Comparison of ENCODE assay signal across 22 cellular contexts in genomic region chr3:157336252-157337009, GRCh38.
A peak's percentile ranks its signal among the peaks of the same experiment; 100 is the strongest.
DNase-seq lines count a peak whose midpoint lies in the region; ATAC-seq, FAIRE-seq and TF ChIP-seq lines count a peak whose summit lies in the region.
"Had no signal": no experiment of that assay in that cellular context is flagged by ENCODE, and none has a peak within 500 bp of the region (broad histone marks: within the 10 kb centered on the region; RNA-seq: fewer than 3 reads in every experiment).

No MANE protein-coding gene starts in this region.

- H3K27ac ChIP-seq in PC-9 (no peak overlapping the region), H9 (ENCODE audit: insufficient read length, low read depth, low read length) (no peak overlapping the region), small intestine (ENCODE audit: low read depth in 1 of 2, low read length in 1 of 2) (no peak overlapping the region)
- H3K27ac ChIP-seq: 22Rv1, BLaER1, breast epithelium, coronary artery, heart left ventricle, right lobe of liver, WERI-Rb-1 had no signal

- intact Hi-C loops in PC-9 (cut with micrococcal nuclease; ENCODE audit: unreplicated experiment) = no loop called here

- no peaks in the 10 kb centered on the region for H3K9me3 Mint-ChIP-seq in type B pancreatic cell
- H3K9me3 Mint-ChIP-seq in H9 = peaks cover 16 to 22% of the 10 kb centered on the region in 2 experiments

- H3K14ac ChIP-seq in H9 (ENCODE audit: insufficient read depth, low read length) = no peak overlapping the region

- CTCF ChIA-PET in PC-9 (lab: Charles Lee) = no interaction called here

- H3K9me3 ChIP-seq in PC-9 (ENCODE audit: insufficient read depth, low read depth) (no peaks in the 10 kb centered on the region), H9 (ENCODE audit: control insufficient read depth, low read depth, low read length) (peaks cover 9% of the 10 kb centered on the region), small intestine (ENCODE audit: control insufficient read depth, low read depth) (no peaks in the 10 kb centered on the region)
- H3K9me3 ChIP-seq: BLaER1, right lobe of liver had no signal

- no peak overlapping the region for H4K8ac ChIP-seq in H9 (replicated peaks; ENCODE audit: insufficient read length, low read depth, low read length)

- no peak overlapping the region for H3K23ac ChIP-seq in H9 (ENCODE audit: insufficient read length, low read depth, low read length)

- no peak overlapping the region for H3K4ac ChIP-seq in H9 (ENCODE audit: low read depth, low read length)

- H3K18ac ChIP-seq in H9 (ENCODE audit: insufficient read length, low read depth, low read length) = no peak overlapping the region

- H2BK12ac ChIP-seq in H9 (ENCODE audit: insufficient read length, low read depth, low read length) = no peak overlapping the region

- DNase-seq in DMS53 (lab: John Stamatoyannopoulos, UW) = peak; percentile 31
- no peak for DNase-seq in DMS53 treated with DMSO at 0.1 percent for 48 hours (lab: John Stamatoyannopoulos, UW; ENCODE audit: unreplicated experiment)
- no peak for DNase-seq in PC-9
- peak; percentile 16 for DNase-seq in fibroblast of mammary gland (ENCODE audit: low read depth)
- DNase-seq in type B pancreatic cell (ENCODE audit: extremely low spot score, unreplicated experiment) = no peak
- no peak for DNase-seq in H9
- no peak for DNase-seq in small intestine
- DNase-seq: activated CD8-positive, alpha-beta memory T cell treated with anti-CD3 and anti-CD28 coated beads, Interleukin-2, amount 50 U/mL, for 4 hours; heart left ventricle; immature natural killer cell; NCI-H1694 treated with DMSO at 0.1 percent for 48 hours; NCI-H774; right lobe of liver; T-helper 2 cell; WERI-Rb-1 had no signal

- H2AFZ ChIP-seq in PC-9 (peak overlapping the region; percentile 34; the same call in 1 of the 2 replicates), H9 (ENCODE audit: low read length) (no peak overlapping the region)

- peak overlapping the region; percentile 45 for H3K27ac Mint-ChIP-seq in type B pancreatic cell
- no peak overlapping the region; a peak in 1 of 7 replicates for H3K27ac Mint-ChIP-seq in H9
- H3K27ac Mint-ChIP-seq: immature natural killer cell had no signal

- POLR2A ChIA-PET in PC-9 (lab: Charles Lee; ENCODE audit: unreplicated experiment) = no interaction called here

- BruUV-seq in PC-9 (replicated peaks; lab: Mats Ljungman, UMichigan) = no TSS peak

- WGBS in H9 (ENCODE audit: extremely low coverage, insufficient read length, low lambda C conversion rate) = no CpG with 5 or more reads among the region's 4 CpGs
- 55 to 64% (median 57%) methylated on average over 4 of the region's 4 CpGs for WGBS in small intestine, 3 donors

- no peaks in the 10 kb centered on the region for H3K9me2 ChIP-seq in PC-9 (ENCODE audit: insufficient read depth)

- 0 out of 2 replicates have a peak, but pooled peaks cover 8% of the 10 kb centered on the region for H3F3A ChIP-seq in PC-9 (ENCODE audit: insufficient read depth, low read depth)

- H3K79me1 ChIP-seq in H9 (ENCODE audit: insufficient read depth, low read depth, low read length, poor library complexity, severe bottlenecking) = no peaks in the 10 kb centered on the region

- ATAC-seq in GM18505 (IDR thresholded peaks at IDR 0.05; ENCODE audit: unreplicated experiment) = no peak
- ATAC-seq: heart left ventricle, right lobe of liver had no signal

- H3K4me3 Mint-ChIP-seq in type B pancreatic cell (no peak overlapping the region), H9 (no peak overlapping the region)
- H3K4me3 Mint-ChIP-seq: immature natural killer cell had no signal

- H3K4me3 ChIP-seq in PC-9 (no peak overlapping the region), fibroblast of mammary gland (ENCODE audit: control insufficient read depth, low read depth, low read length) (no peak overlapping the region), small intestine (ENCODE audit: low read depth in 1 of 2, low read length in 2 of 2) (no peak overlapping the region)
- H3K4me3 ChIP-seq: BLaER1, breast epithelium, coronary artery, heart left ventricle, right lobe of liver had no signal

- no peak overlapping the region for H2BK20ac ChIP-seq in H9 (ENCODE audit: low read depth, low read length, poor library complexity, severe bottlenecking)

- H3K27me3 Mint-ChIP-seq in type B pancreatic cell (no peaks in the 10 kb centered on the region), H9 (ENCODE audit: low read depth) (no peaks in the 10 kb centered on the region)

- H3K4me1 ChIP-seq in PC-9 (replicated peaks; ENCODE audit: insufficient read depth) (peaks cover 15% of the 10 kb centered on the region; the same call in 1 of the 2 replicates), H9 (ENCODE audit: insufficient read depth, low read length) (no peaks in the 10 kb centered on the region; the same call in 1 of the 2 replicates), small intestine (ENCODE audit: control insufficient read depth in 2 of 2, insufficient read depth in 1 of 2, low read depth in 1 of 2, low read length in 1 of 2) (no peaks in the 10 kb centered on the region)
- H3K4me1 ChIP-seq: breast epithelium, heart left ventricle, right lobe of liver had no signal

- no peak for TF ChIP-seq CTCF in PC-9 (conservative IDR thresholded peaks at IDR 0.05)
- TF ChIP-seq CTCF in fibroblast of mammary gland (conservative IDR thresholded peaks at IDR 0.05; ENCODE audit: control insufficient read depth, insufficient read depth, low read depth, low read length) = no peak
- no peak for TF ChIP-seq CTCF in type B pancreatic cell (conservative IDR thresholded peaks at IDR 0.05)
- TF ChIP-seq CTCF in H9 (conservative IDR thresholded peaks at IDR 0.05) = no peak

- no peak overlapping the region for H2AK5ac ChIP-seq in H9 (ENCODE audit: insufficient read length, low read length)

- H2BK5ac ChIP-seq in H9 (ENCODE audit: insufficient read length, low read length) = no peak overlapping the region

- no peak for TF ChIP-seq POLR2A in GM18505 (IDR thresholded peaks at IDR 0.05; ENCODE audit: borderline replicate concordance, extremely low read depth, insufficient read depth, insufficient read length)

- H4K91ac ChIP-seq in H9 (ENCODE audit: insufficient read length, low read depth, low read length) = no peak overlapping the region

- no peak overlapping the region for H2BK120ac ChIP-seq in H9 (ENCODE audit: low read depth, low read length, poor library complexity, severe bottlenecking)

- no peaks in the 10 kb centered on the region for H3K23me2 ChIP-seq in H9 (ENCODE audit: insufficient read length, low read depth, low read length, poor library complexity, severe bottlenecking)

- H3K4me2 ChIP-seq in PC-9 = no peak overlapping the region
- no peak overlapping the region for H3K4me2 ChIP-seq in H9 (ENCODE audit: insufficient read depth, insufficient read length, low read length)
- H3K4me2 ChIP-seq: BLaER1 had no signal

- H3K36me3 ChIP-seq in PC-9 (ENCODE audit: low read depth) = no peaks in the 10 kb centered on the region
- no peaks in the 10 kb centered on the region for H3K36me3 ChIP-seq in small intestine (ENCODE audit: control insufficient read depth in 2 of 2, insufficient read depth in 2 of 2, low read length in 2 of 2)
- H3K36me3 ChIP-seq: BLaER1, breast epithelium, heart left ventricle, right lobe of liver, WERI-Rb-1 had no signal

- no peak overlapping the region for H3K56ac ChIP-seq in H9 (ENCODE audit: insufficient read length, low read depth, low read length)

- H3T11ph ChIP-seq in H9 (ENCODE audit: low read length) = no peak overlapping the region

- H3K4me1 Mint-ChIP-seq in type B pancreatic cell (ENCODE audit: unreplicated experiment) = peaks cover 25% of the 10 kb centered on the region
- peaks cover 22 to 23% of the 10 kb centered on the region in 2 experiments for H3K4me1 Mint-ChIP-seq in H9
- H3K4me1 Mint-ChIP-seq: immature natural killer cell had no signal

- H4K5ac ChIP-seq in H9 (ENCODE audit: insufficient read length, low read depth, low read length) = no peak overlapping the region

- no peak overlapping the region for H3K9ac ChIP-seq in H9 (ENCODE audit: extremely low read depth, insufficient read length, low read length)
- H3K9ac ChIP-seq: BLaER1 had no signal

- H4K20me1 ChIP-seq in PC-9 (ENCODE audit: insufficient read depth) (no peaks in the 10 kb centered on the region), H9 (ENCODE audit: control insufficient read depth, insufficient read depth, insufficient read length) (no peaks in the 10 kb centered on the region)
- H4K20me1 ChIP-seq: BLaER1 had no signal

- no peaks in the 10 kb centered on the region for H3K79me2 ChIP-seq in PC-9 (ENCODE audit: low read depth)
- no peaks in the 10 kb centered on the region for H3K79me2 ChIP-seq in H9 (ENCODE audit: insufficient read depth, low read length)

- no peaks in the 10 kb centered on the region for H3K36me3 Mint-ChIP-seq in type B pancreatic cell
- H3K36me3 Mint-ChIP-seq in H9 (ENCODE audit: insufficient read depth in 1 of 3, low read depth in 3 of 3) = peaks cover 7 to 21% (median 13%) of the 10 kb centered on the region in 3 experiments; a peak in 6 of 7 replicates
- H3K36me3 Mint-ChIP-seq: immature natural killer cell had no signal

- H3K27me3 ChIP-seq in PC-9 (ENCODE audit: insufficient read depth, low read depth) (no peaks in the 10 kb centered on the region), H9 (ENCODE audit: insufficient read depth, low read length) (no peaks in the 10 kb centered on the region), small intestine (ENCODE audit: control insufficient read depth in 2 of 2, insufficient read depth in 2 of 2, low read length in 2 of 2) (no peaks in the 10 kb centered on the region)
- H3K27me3 ChIP-seq: BLaER1, breast epithelium, heart left ventricle, right lobe of liver had no signal

- H2BK15ac ChIP-seq in H9 (ENCODE audit: low read depth, low read length) = no peak overlapping the region

- FAIRE-seq in small intestine (lab: Jason Lieb, UNC) = no peak
- FAIRE-seq: D721Med, endometrium had no signal

Comparison
In these comparisons a context has a peak if more than half of its experiments do, and no peak if none do; other contexts are left out.
1. DNase-seq: peak in DMS53 (single experiment) and fibroblast of mammary gland (single experiment); none in DMS53 treated with DMSO at 0.1 percent for 48 hours (single experiment), PC-9 (0 of 2), type B pancreatic cell (single experiment), H9 (single experiment) and small intestine (single experiment).